Comparison of ENCODE assay signal across 22 cellular contexts in genomic region chr1:165069829-165070228, GRCh38.
DNase-seq lines count a peak whose midpoint lies in the region; ATAC-seq and TF ChIP-seq lines count a peak whose summit lies in the region.
"Had no signal": no experiment of that assay in that cellular context is flagged by ENCODE, and none has a peak within 500 bp of the region (broad histone marks: within the 10 kb centered on the region; RNA-seq: fewer than 3 reads in every experiment).

No MANE protein-coding gene starts in this region.

- no peak for TF ChIP-seq POLR2A in gastrocnemius medialis (IDR thresholded peaks at IDR 0.05)

- no peak overlapping the region for H3K4me3 ChIP-seq in gastrocnemius medialis
- H3K4me3 ChIP-seq: Peyer's patch, skin epidermis had no signal

- no peaks in the 10 kb centered on the region for H3K4me1 ChIP-seq in gastrocnemius medialis
- H3K4me1 ChIP-seq: Peyer's patch had no signal

- ATAC-seq in GM21786 (IDR thresholded peaks at IDR 0.05; ENCODE audit: unreplicated experiment) (no peak), GM19035 (IDR thresholded peaks at IDR 0.05; ENCODE audit: unreplicated experiment) (no peak), gastrocnemius medialis (no peak), Right ventricle myocardium superior (ENCODE audit: poor library complexity) (no peak)
- ATAC-seq: activated CD8-positive, alpha-beta T cell treated with anti-CD3 and anti-CD28 coated beads for 36 hours; stimulated activated naive CD8-positive, alpha-beta T cell treated with anti-CD3 and anti-CD28 coated beads, Interleukin-15, Interleukin-2, amounts not matched to agents 100 U/mL and 50 U/mL, for 24 hours had no signal

- intact Hi-C loops in gastrocnemius medialis (cut with DNase I; ENCODE audit: low total_unique reads), result loop anchor here (5.0 to 10.0 kb wide), 2 partner anchors 465 to 903 kb away; no protein-coding TSS in a partner anchor
- intact Hi-C loops in Right ventricle myocardium superior (cut with DNase I), result loop anchor here (10.0 kb wide), 3 partner anchors 285 to 1535 kb away; no protein-coding TSS in a partner anchor

- peak; percentile 19 for DNase-seq in HT-29 (ENCODE audit: low spot score)
- peak; percentile 46 for DNase-seq in NCI-H345 treated with DMSO at 0.1 percent for 48 hours (lab: John Stamatoyannopoulos, UW; ENCODE audit: unreplicated experiment)
- peak; percentile 95 for DNase-seq in pons (ENCODE audit: low spot score)
- no peak for DNase-seq in gastrocnemius medialis
- DNase-seq in Right ventricle myocardium superior, result no peak
- DNase-seq: activated B cell treated with CpG ODN at 0.5 μM for 24 hours; activated CD8-positive, alpha-beta T cell treated with anti-CD3 and anti-CD28 coated beads for 36 hours; activated naive CD4-positive, alpha-beta T cell treated with Interleukin-2 at 50 U/mL for 16 hours; activated T-cell treated with anti-CD3 and anti-CD28 coated beads, Interleukin-2, amount 50 U/mL, for 1 hour; CD4-positive, alpha-beta memory T cell; DND-41; KBM-7; NCI-H2171 treated with DMSO at 0.1 percent for 48 hours; NK-92 treated with Interleukin-12 subunit alpha and Interleukin-12 subunit beta, amount 100 ng/mL, for 24 hours; Peyer's patch; SK-N-SH; stimulated activated CD4-positive, alpha-beta T cell treated with anti-CD3 and anti-CD28 coated beads, Interleukin-2, amount 100 ng/mL, for 48 hours; stimulated activated naive CD8-positive, alpha-beta T cell treated with anti-CD3 and anti-CD28 coated beads, Interleukin-15, Interleukin-2, amounts not matched to agents 100 U/mL and 50 U/mL, for 24 hours had no signal

- H3K27ac ChIP-seq in cingulate gyrus (ENCODE audit: low read depth, low read length) (peak overlapping the region; percentile 93), gastrocnemius medialis (no peak overlapping the region)
- H3K27ac ChIP-seq: Peyer's patch, skin epidermis had no signal

- no peaks in the 10 kb centered on the region for H3K36me3 ChIP-seq in gastrocnemius medialis
- H3K36me3 ChIP-seq: Peyer's patch had no signal

- H3K27me3 ChIP-seq in gastrocnemius medialis, result no peaks in the 10 kb centered on the region
- H3K27me3 ChIP-seq: Peyer's patch had no signal

- TF ChIP-seq CTCF in gastrocnemius medialis (IDR thresholded peaks at IDR 0.05 in 4 of 5, conservative IDR thresholded peaks at IDR 0.05 in 1 of 5), result no peak

- H3K9me3 ChIP-seq in gastrocnemius medialis, result no peaks in the 10 kb centered on the region
- H3K9me3 ChIP-seq: Peyer's patch, SK-N-SH had no signal

- in situ Hi-C loops in gastrocnemius medialis (cut with MboI; ENCODE audit: low sequenced_read_pairs in 4 of 4), result loop anchor here in 2 of 4 donors (25.0 kb wide), 2 partner anchors 1533 to 1658 kb away; no protein-coding TSS in a partner anchor

Comparison
In these comparisons a context has a peak if more than half of its experiments do, and no peak if none do; other contexts are left out.
1. DNase-seq: peak in HT-29 (single experiment), NCI-H345 treated with DMSO at 0.1 percent for 48 hours (single experiment) and pons (single experiment); none in gastrocnemius medialis (0 of 2) and Right ventricle myocardium superior (single experiment).